8 cellular contexts compared by ENCODE assay signal in genomic region chr9:20684035-20684864, GRCh38. TPM values are rescaled to one million over a fixed set of nuclear protein-coding genes. Genes with fewer than 3 reads are reported as not detected.
DNase-seq lines count a peak whose midpoint lies in the region; ATAC-seq lines count a peak whose summit lies in the region.

A gene with protein sequence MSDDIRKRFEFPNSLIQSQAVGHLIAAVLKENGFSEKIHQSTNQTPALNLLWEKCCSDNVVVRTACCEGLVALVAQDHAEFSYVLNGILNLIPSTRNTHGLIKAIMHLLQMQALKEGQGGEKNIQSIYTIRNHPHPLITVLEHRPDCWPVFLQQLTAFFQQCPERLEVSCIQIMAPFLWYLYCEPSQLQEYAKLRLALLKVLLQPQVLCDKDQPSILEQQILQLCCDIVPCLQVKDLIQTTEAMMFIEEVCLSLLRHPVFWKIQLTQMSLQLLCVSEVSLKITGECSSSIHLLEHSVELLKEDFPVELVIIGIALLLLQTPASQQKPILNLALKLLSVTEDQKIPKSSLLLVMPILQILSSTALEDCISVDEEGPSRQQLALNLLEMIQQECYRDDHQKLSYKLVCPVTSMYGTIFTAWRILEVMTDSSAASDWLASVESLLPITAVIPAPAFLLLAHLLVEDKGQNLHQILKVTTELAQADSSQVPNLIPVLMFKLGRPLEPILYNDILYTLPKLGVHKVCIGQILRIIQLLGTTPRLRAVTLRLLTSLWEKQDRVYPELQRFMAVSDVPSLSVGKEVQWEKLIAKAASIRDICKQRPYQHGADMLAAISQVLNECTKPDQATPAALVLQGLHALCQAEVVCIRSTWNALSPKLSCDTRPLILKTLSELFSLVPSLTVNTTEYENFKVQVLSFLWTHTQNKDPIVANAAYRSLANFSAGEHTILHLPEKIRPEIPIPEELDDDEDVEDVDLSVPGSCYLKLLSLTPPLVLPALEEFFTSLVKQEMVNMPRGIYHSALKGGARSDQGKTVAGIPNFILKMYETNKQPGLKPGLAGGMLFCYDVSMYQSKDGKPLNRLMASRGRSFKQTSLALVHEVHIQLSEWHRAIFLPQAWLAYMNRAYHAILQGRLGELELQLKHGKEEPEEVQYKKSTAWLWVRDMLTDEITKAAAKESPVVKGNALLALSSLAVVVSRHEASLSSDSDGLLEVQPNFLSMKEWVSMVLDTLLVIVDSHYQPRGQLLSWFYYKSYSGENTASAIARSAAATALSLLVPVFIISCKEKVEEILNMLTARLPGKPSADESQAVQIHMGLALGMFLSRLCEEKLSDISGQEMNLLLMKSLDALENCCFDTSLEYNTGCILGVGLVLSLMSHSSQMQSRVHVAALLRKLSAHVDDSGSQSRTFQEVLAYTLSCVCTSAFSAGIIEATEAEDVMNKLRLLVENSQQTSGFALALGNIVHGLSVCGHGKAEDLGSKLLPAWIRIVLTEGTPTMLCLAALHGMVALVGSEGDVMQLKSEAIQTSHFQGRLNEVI (N-terminal part only) (plus strand): TSS chr9:20684259. CDS start chr9:20715354, 31,095 bp downstream.

- no peaks in the 10 kb centered on the region for H3K36me3 ChIP-seq in mesenchymal stem cell (ENCODE audit: control insufficient read depth in 1 of 2, insufficient read depth in 2 of 2, low read depth in 1 of 2, low read length in 2 of 2)

- peak within 1 kb of the TSS; percentile 54 to 83 for H2BK12ac ChIP-seq in mesenchymal stem cell (ENCODE audit: low read length in 2 of 2)

- WGBS in mesenchymal stem cell = under 1% methylated on average over 71 of the region's 77 CpGs

- peak within 1 kb of the TSS; percentile 96 for H3K4me2 ChIP-seq in mesenchymal stem cell (ENCODE audit: low read length, poor library complexity, severe bottlenecking)

- H3K27ac ChIP-seq in mesenchymal stem cell (ENCODE audit: low read length, poor library complexity, severe bottlenecking) = peak within 1 kb of the TSS; percentile 95

- peak within 1 kb of the TSS; percentile 55 to 83 for H3K27ac Mint-ChIP-seq in effector memory CD8-positive, alpha-beta T cell

- H2AFZ ChIP-seq in mesenchymal stem cell (ENCODE audit: low read depth, low read length) = peak within 1 kb of the TSS; percentile 88

- H3K23ac ChIP-seq in mesenchymal stem cell (ENCODE audit: low read length in 2 of 2) = peak within 1 kb of the TSS; percentile 60 to 91

- no peak within 1 kb of the TSS for H2AK5ac ChIP-seq in mesenchymal stem cell (ENCODE audit: low read length, severe bottlenecking)

- peaks cover 4% of the 10 kb centered on the region for H3K4me1 ChIP-seq in mesenchymal stem cell (ENCODE audit: control insufficient read depth, insufficient read depth, low read depth, low read length)

- H3K9me3 ChIP-seq in mesenchymal stem cell (ENCODE audit: control insufficient read depth, low read length) = no peaks in the 10 kb centered on the region

- peak within 1 kb of the TSS; percentile 91 for H4K8ac ChIP-seq in mesenchymal stem cell (ENCODE audit: low read length)

- ATAC-seq in GM19397 (IDR thresholded peaks at IDR 0.05; ENCODE audit: unreplicated experiment) = peak; percentile 100
- ATAC-seq in HG03571 (IDR thresholded peaks at IDR 0.05; ENCODE audit: unreplicated experiment) = peak; percentile 99
- ATAC-seq in effector memory CD8-positive, alpha-beta T cell (replicated peaks) = peak; percentile 95

- H3K4me3 ChIP-seq in mesenchymal stem cell (ENCODE audit: insufficient read depth in 1 of 2, low read depth in 1 of 2, low read length in 2 of 2) = peak within 1 kb of the TSS; percentile 86 to 98

- peak within 1 kb of the TSS; percentile 94 for H2BK120ac ChIP-seq in mesenchymal stem cell (ENCODE audit: low read depth, low read length)

- no peaks in the 10 kb centered on the region for H3K27me3 ChIP-seq in mesenchymal stem cell (ENCODE audit: control insufficient read depth in 1 of 2, insufficient read depth in 1 of 2, low read length in 2 of 2)

- H3K9ac ChIP-seq in mesenchymal stem cell (ENCODE audit: low read length) = peak within 1 kb of the TSS; percentile 95

- peak within 1 kb of the TSS; percentile 89 for H2BK15ac ChIP-seq in mesenchymal stem cell (ENCODE audit: low read depth, poor library complexity, severe bottlenecking)

- peak within 1 kb of the TSS; percentile 97 to 98 for H3K18ac ChIP-seq in mesenchymal stem cell (ENCODE audit: low read depth in 1 of 2, low read length in 2 of 2)

- peak within 1 kb of the TSS; percentile 95 to 96 for H3K4ac ChIP-seq in mesenchymal stem cell (ENCODE audit: low read depth in 1 of 2, low read length in 2 of 2)

- no peaks in the 10 kb centered on the region for H3K9me3 Mint-ChIP-seq in effector memory CD8-positive, alpha-beta T cell

- peak within 1 kb of the TSS; percentile 89 for H2BK5ac ChIP-seq in mesenchymal stem cell (ENCODE audit: low read depth, low read length, poor library complexity, severe bottlenecking)

- peaks cover 12 to 16% of the 10 kb centered on the region in 2 donors for H3K4me1 Mint-ChIP-seq in effector memory CD8-positive, alpha-beta T cell (ENCODE audit: low read depth in 2 of 2)

- peak within 1 kb of the TSS; percentile 84 to 88 for H3K4me3 Mint-ChIP-seq in effector memory CD8-positive, alpha-beta T cell

- no peaks in the 10 kb centered on the region for H3K27me3 Mint-ChIP-seq in effector memory CD8-positive, alpha-beta T cell

- peak; percentile 98 for DNase-seq in CD1c-positive myeloid dendritic cell (ENCODE audit: extremely low spot score)
- peak; percentile 95 for DNase-seq in NCI-H82 (lab: John Stamatoyannopoulos, UW)
- DNase-seq in activated CD8-positive, alpha-beta memory T cell treated with anti-CD3 and anti-CD28 coated beads for 4 hours (ENCODE audit: low read depth in 2 of 2) = peak; percentile 89 to 92
- peak; percentile 94 to 96 (median 94) for DNase-seq in effector memory CD8-positive, alpha-beta T cell
- DNase-seq in mesenchymal stem cell = peak; percentile 96
- DNase-seq in stimulated activated CD8-positive, alpha-beta memory T cell treated with anti-CD3 and anti-CD28 coated beads, Interleukin-12 subunit alpha, Interleukin-12 subunit beta, amount 100 ng/mL, for 4 hours (ENCODE audit: low read depth) = peak; percentile 94

- peaks cover 4% of the 10 kb centered on the region for H3K79me1 ChIP-seq in mesenchymal stem cell (replicated peaks; ENCODE audit: low read length, poor library complexity, severe bottlenecking)

- H3K36me3 Mint-ChIP-seq in effector memory CD8-positive, alpha-beta T cell (ENCODE audit: insufficient read depth) = peaks cover 10% of the 10 kb centered on the region

- H3K14ac ChIP-seq in mesenchymal stem cell (ENCODE audit: low read length in 2 of 2) = peak within 1 kb of the TSS in 1 of 2 experiments; percentile 99

- peak within 1 kb of the TSS; percentile 93 for H4K91ac ChIP-seq in mesenchymal stem cell (ENCODE audit: low read length)

RNA-seq across cellular contexts. Expression of the gene that starts here (rescaled TPM):
- polyA plus RNA-seq in mesenchymal stem cell (2013, experiment 1 of 2) = 16.0 TPM
- polyA plus RNA-seq in mesenchymal stem cell (2013, experiment 2 of 2) = 16.2 TPM

Comparison
In these comparisons a context has a peak if more than half of its experiments do, and no peak if none do; other contexts are left out.
1. Peak in every context shown above with its lines: DNase-seq, ATAC-seq, H3K4me3 ChIP-seq and H3K27ac ChIP-seq.